30 cellular contexts compared by ENCODE assay signal in the genomic region with DNA sequence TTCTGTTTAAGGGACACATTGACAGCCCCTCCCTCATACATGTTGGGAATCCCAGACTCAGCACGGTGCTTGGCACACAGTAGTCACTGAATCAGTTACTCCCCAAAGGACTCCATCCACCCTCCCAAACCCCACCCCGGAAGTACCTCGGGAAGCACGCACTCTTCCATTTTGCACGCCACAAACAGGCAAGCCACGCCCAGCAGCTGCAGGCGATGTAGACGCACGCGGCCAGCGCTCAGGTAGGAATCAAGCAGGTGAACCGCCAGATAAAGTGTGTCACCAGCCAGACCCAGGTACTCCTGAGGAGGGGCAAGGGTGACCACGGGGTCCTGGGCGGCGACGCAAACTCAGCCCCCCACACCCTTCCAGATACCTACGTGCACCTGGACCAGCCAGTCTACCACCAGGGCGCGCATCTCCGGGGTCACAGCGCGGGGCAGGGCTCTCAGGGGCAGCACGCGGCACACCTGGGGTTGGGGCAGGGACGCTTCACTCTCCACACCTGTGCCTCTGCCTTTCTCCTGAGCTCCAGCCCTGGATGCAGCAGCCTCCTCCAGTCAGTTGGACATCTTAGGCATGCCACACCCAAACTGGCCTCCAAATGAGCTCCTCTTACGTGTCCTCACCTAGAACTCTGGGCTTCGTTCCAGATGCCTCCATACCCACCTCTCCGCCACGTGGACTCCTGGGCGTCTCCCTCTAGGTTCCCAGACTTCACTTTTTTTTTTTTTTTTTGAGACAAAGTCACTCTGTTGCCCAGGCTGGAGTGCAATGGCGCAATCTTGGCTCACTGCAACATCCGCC. TPM values are rescaled to one million over a fixed set of nuclear protein-coding genes. Genes with fewer than 3 reads are reported as not detected.
DNase-seq lines count a peak whose midpoint lies in the region; ATAC-seq and FAIRE-seq lines count a peak whose summit lies in the region.
"Had no signal": no experiment of that assay in that cellular context is flagged by ENCODE, and none has a peak within 500 bp of the region (broad histone marks: within the 10 kb centered on the region; RNA-seq: fewer than 3 reads in every experiment).

No MANE protein-coding gene starts in this region.

- no peaks in the 10 kb centered on the region for H3K27me3 ChIP-seq in aorta (ENCODE audit: control insufficient read depth in 1 of 2, insufficient read depth in 2 of 2, low read length in 1 of 2)

- intact Hi-C loops in aorta (cut with DNase I) = no loop called here

- ATAC-seq in aorta (ENCODE audit: low FRiP score) = peak; percentile 21
- ATAC-seq: activated CD4-positive, alpha-beta T cell treated with anti-CD3 and anti-CD28 coated beads for 36 hours; activated CD8-positive, alpha-beta T cell treated with anti-CD3 and anti-CD28 coated beads, Interleukin-2, amount 10 ng/mL, durations not matched to agents 7 days and 5 days; effector memory CD8-positive, alpha-beta T cell; heart right ventricle; pancreas had no signal

- no peak overlapping the region for H3K4me3 ChIP-seq in aorta (ENCODE audit: low read length in 2 of 2)
- H3K4me3 ChIP-seq: cardiac muscle cell, coronary artery, esophagus muscularis mucosa, heart right ventricle, lung, pancreas, spleen, tibial nerve had no signal

- H3K27ac ChIP-seq in aorta (ENCODE audit: low read depth in 1 of 2, low read length in 2 of 2) = no peak overlapping the region
- H3K27ac ChIP-seq: cardiac muscle cell, coronary artery, esophagus muscularis mucosa, heart right ventricle, HL-60, pancreas, spleen, tibial nerve had no signal

- FAIRE-seq in HTR-8/SVneo (lab: Jason Lieb, UNC) = no peak
- FAIRE-seq: H54, pancreas had no signal

- H3K4me1 ChIP-seq in aorta (ENCODE audit: control insufficient read depth in 1 of 2, insufficient read depth in 2 of 2, low read length in 2 of 2) = no peaks in the 10 kb centered on the region

- H3K9me3 ChIP-seq in aorta (ENCODE audit: control insufficient read depth, low read length) = no peaks in the 10 kb centered on the region
- H3K9me3 ChIP-seq: esophagus muscularis mucosa, heart right ventricle, pancreas, tibial nerve had no signal

- WGBS in aorta, 2 donors = 81 to 82% methylated on average over 32 of the region's 32 CpGs

- DNase-seq in SKM-1 treated with dmso at 0.1 percent for 144 hours (lab: John Stamatoyannopoulos, UW; ENCODE audit: unreplicated experiment) (peak; percentile 0), SKM-1 (lab: John Stamatoyannopoulos, UW; ENCODE audit: unreplicated experiment) (no peak), NCI-H226 (peak; percentile 33), ecto neural progenitor cell (ENCODE audit: low spot score) (peak; percentile 41), aorta (no peak), SHP77 (lab: John Stamatoyannopoulos, UW) (no peak), HTR-8/SVneo (ENCODE audit: insufficient read length, low spot score) (no peak), 8988T (no peak)
- DNase-seq: activated CD4-positive, alpha-beta T cell treated with anti-CD3 and anti-CD28 coated beads for 36 hours; activated CD8-positive, alpha-beta T cell treated with anti-CD3 and anti-CD28 coated beads, Interleukin-2, amount 10 ng/mL, durations not matched to agents 7 days and 5 days; DMS79 treated with DMSO at 0.1 percent for 48 hours; effector memory CD8-positive, alpha-beta T cell; foreskin melanocyte; GF-D8; heart right ventricle; kidney glomerular epithelial cell; nephron progenitor cell; spleen; T-helper 2 cell had no signal

- no peaks in the 10 kb centered on the region for H3K36me3 ChIP-seq in aorta (ENCODE audit: control insufficient read depth in 1 of 2, insufficient read depth in 2 of 2, low read length in 1 of 2)
- H3K36me3 ChIP-seq: cardiac muscle cell, esophagus muscularis mucosa, heart right ventricle, pancreas, spleen, tibial nerve had no signal

RNA-seq across cellular contexts. Expression of gene CCNP, which starts 1.9 kb away (rescaled TPM):
- total RNA-seq in aorta = under 1 TPM; 0.42 to 0.81 TPM
- under 1 TPM; 0.31 to 0.50 TPM for polyA plus RNA-seq in aorta
- total RNA-seq: heart right ventricle had no signal

RNA-seq across cellular contexts. Expression of gene TTC9B, which starts 6.4 kb away (rescaled TPM):
- total RNA-seq in aorta = not detected
- under 1 TPM in 1 of 2 donors, not detected in 1; 0.26 TPM for polyA plus RNA-seq in aorta
- total RNA-seq: activated CD4-positive, alpha-beta T cell treated with anti-CD3 and anti-CD28 coated beads for 36 hours; activated CD8-positive, alpha-beta T cell treated with anti-CD3 and anti-CD28 coated beads, Interleukin-2, amount 10 ng/mL, durations not matched to agents 7 days and 5 days; activated T-helper 2 cell treated with anti-CD3 and anti-CD28 coated beads, Interferon-gamma antibody, Interleukin-2, Interleukin-4, amounts not matched to agents 10 μg/mL and 5 μg/mL and 100 μg/mL, durations not matched to agents 14 hours and 24 hours and 36 hours; cardiac muscle cell; esophagus muscularis mucosa; heart right ventricle; lung; NCI-H460; pancreas; spleen had no signal
- polyA plus RNA-seq: BJ, heart right ventricle, lung, spleen had no signal

RNA-seq across cellular contexts. Expression of gene MAP3K10, which starts 33.3 kb away (rescaled TPM):
- 10 to 100 TPM; 21.1 to 28.8 TPM for total RNA-seq in aorta
- polyA plus RNA-seq in aorta = 10 to 100 TPM in 1 of 2 donors, 1 to 10 TPM in 1; 7.0 to 19.9 TPM

Comparison
In these comparisons a context has a peak if more than half of its experiments do, and no peak if none do; other contexts are left out.
1. DNase-seq: peak in SKM-1 treated with dmso at 0.1 percent for 144 hours (single experiment), NCI-H226 (single experiment) and ecto neural progenitor cell (single experiment); none in SKM-1 (single experiment), aorta (0 of 2), SHP77 (0 of 2), HTR-8/SVneo (single experiment) and 8988T (single experiment).